ENCODE assay signal across 10 cellular contexts in genomic region chr5:138874241-138874640, GRCh38. TPM values are rescaled to one million over a fixed set of nuclear protein-coding genes. Genes with fewer than 3 reads are reported as not detected.
A peak's percentile ranks its signal among the peaks of the same experiment; 100 is the strongest.
DNase-seq lines count a peak whose midpoint lies in the region; ATAC-seq, FAIRE-seq and TF ChIP-seq lines count a peak whose summit lies in the region.
"Had no signal": no experiment of that assay in that cellular context is flagged by ENCODE, and none has a peak within 500 bp of the region (broad histone marks: within the 10 kb centered on the region; RNA-seq: fewer than 3 reads in every experiment).

No MANE protein-coding gene starts in this region.

- ATAC-seq in effector memory CD8-positive, alpha-beta T cell (replicated peaks), result no peak
- no peak for ATAC-seq in GM19463 (IDR thresholded peaks at IDR 0.05; ENCODE audit: unreplicated experiment)

- H3K4me2 ChIP-seq in endothelial cell of umbilical vein (ENCODE audit: insufficient read depth, low read length) (peak overlapping the region; percentile 61), osteoblast (ENCODE audit: insufficient read depth, low read length) (peak overlapping the region; percentile 84)

- peaks cover 0 to 4% of the 10 kb centered on the region in 2 donors for H3K4me1 Mint-ChIP-seq in effector memory CD8-positive, alpha-beta T cell (ENCODE audit: low read depth in 2 of 2)

- no peaks in the 10 kb centered on the region for H3K36me3 ChIP-seq in SJCRH30
- no peaks in the 10 kb centered on the region for H3K36me3 ChIP-seq in endothelial cell of umbilical vein (ENCODE audit: control insufficient read depth in 2 of 2, extremely low read depth in 1 of 2, insufficient read depth in 2 of 2, low read length in 2 of 2)
- H3K36me3 ChIP-seq in osteoblast (ENCODE audit: insufficient read depth, low read length), result no peaks in the 10 kb centered on the region

- intact Hi-C loops in endothelial cell of umbilical vein (cut with micrococcal nuclease), result no loop called here

- no peak overlapping the region for H2AFZ ChIP-seq in endothelial cell of umbilical vein (ENCODE audit: low read depth, low read length)
- H2AFZ ChIP-seq in osteoblast (ENCODE audit: low read length), result no peak overlapping the region

- H3K4me3 ChIP-seq in SJCRH30 (peak overlapping the region; percentile 32; the same call in 1 of the 2 replicates), endothelial cell of umbilical vein (replicated peaks in 1 of 3; ENCODE audit: insufficient read depth in 1 of 3, low read depth in 1 of 3, low read length in 3 of 3) (no peak overlapping the region), osteoblast (ENCODE audit: insufficient read depth, low read length) (peak overlapping the region; percentile 64)

- 0 out of 2 replicates have a peak, but pooled peaks cover 7% of the 10 kb centered on the region for H3K4me1 ChIP-seq in SJCRH30
- peaks cover 19% of the 10 kb centered on the region for H3K4me1 ChIP-seq in endothelial cell of umbilical vein (ENCODE audit: control insufficient read depth, extremely low read depth, insufficient read depth, low read length)
- peaks cover 53% of the 10 kb centered on the region for H3K4me1 ChIP-seq in osteoblast (ENCODE audit: insufficient read depth, low read length)

- TF ChIP-seq POLR2A in endothelial cell of umbilical vein (IDR thresholded peaks at IDR 0.05; ENCODE audit: low read depth, low read length), result no peak

- H3K27me3 Mint-ChIP-seq in effector memory CD8-positive, alpha-beta T cell, result no peaks in the 10 kb centered on the region

- no peaks in the 10 kb centered on the region for H3K36me3 Mint-ChIP-seq in effector memory CD8-positive, alpha-beta T cell (ENCODE audit: insufficient read depth)

- H3K79me2 ChIP-seq in endothelial cell of umbilical vein (ENCODE audit: control insufficient read depth, insufficient read depth, low read length), result peaks cover 87% of the 10 kb centered on the region
- H3K79me2 ChIP-seq in osteoblast (ENCODE audit: insufficient read depth, low read length), result peaks cover 94% of the 10 kb centered on the region

- FAIRE-seq in endothelial cell of umbilical vein (lab: Jason Lieb, UNC), result no peak

- no peak overlapping the region for H3K4me3 Mint-ChIP-seq in effector memory CD8-positive, alpha-beta T cell

- POLR2A ChIA-PET in endothelial cell of umbilical vein (lab: Charles Lee), result no interaction called here

- CTCF ChIA-PET in endothelial cell of umbilical vein (lab: Charles Lee), result interaction anchor here (1.5 to 3.4 kb wide), 5 partner anchors 15 to 84 kb away, joined by 3 to 7 read pairs (median 6); no protein-coding TSS in a partner anchor

- no peak overlapping the region for H3K9ac ChIP-seq in endothelial cell of umbilical vein (replicated peaks; ENCODE audit: extremely low read depth, insufficient read depth, low read length)

- dilution Hi-C loops in endothelial cell of umbilical vein (cut with MboI; ENCODE audit: extremely low pct_ligation_motif_present, low sequenced_read_pairs), result no loop called here

- no peaks in the 10 kb centered on the region for H3K9me3 Mint-ChIP-seq in effector memory CD8-positive, alpha-beta T cell

- TF ChIP-seq CTCF in endothelial cell of umbilical vein (IDR thresholded peaks at IDR 0.05; ENCODE audit: extremely low read depth in 1 of 2, insufficient read depth in 1 of 2, low read depth in 1 of 2, low read length in 2 of 2) (no peak), osteoblast (IDR thresholded peaks at IDR 0.05; ENCODE audit: extremely low read depth, low read depth, low read length) (peak; percentile 14)

- H4K20me1 ChIP-seq in endothelial cell of umbilical vein (replicated peaks; ENCODE audit: control insufficient read depth, extremely low read depth, insufficient read depth, low read length) (peaks cover 15% of the 10 kb centered on the region), osteoblast (ENCODE audit: insufficient read depth, low read length) (peaks cover 49% of the 10 kb centered on the region)

- H3K9me3 ChIP-seq in SJCRH30 (replicated peaks) (no peaks in the 10 kb centered on the region), endothelial cell of umbilical vein (replicated peaks; ENCODE audit: control insufficient read depth, insufficient read depth, low read length) (no peaks in the 10 kb centered on the region), osteoblast (ENCODE audit: low read depth, low read length) (no peaks in the 10 kb centered on the region)

- DNase-seq in C1 segment of cervical spinal cord (lab: John Stamatoyannopoulos, UW) (peak in 9 of 14 donors; percentile 12 to 77 (median 32)), SJCRH30 (no peak), endothelial cell of umbilical vein (ENCODE audit: low read depth, low spot score) (no peak), osteoblast (ENCODE audit: insufficient read length, low spot score, missing footprints) (peak; percentile 89), NK-92 (lab: John Stamatoyannopoulos, UW; ENCODE audit: unreplicated experiment) (no peak), hepatic stellate cell (ENCODE audit: low spot score) (no peak)
- no peak for DNase-seq in effector memory CD8-positive, alpha-beta T cell
- DNase-seq: activated CD8-positive, alpha-beta memory T cell treated with anti-CD3 and anti-CD28 coated beads, Interleukin-2, amount 50 U/mL, for 48 hours; NCI-H446 had no signal

- no peak overlapping the region for H3K27ac Mint-ChIP-seq in effector memory CD8-positive, alpha-beta T cell

- H3K27ac ChIP-seq in SJCRH30, result 0 out of 2 replicates have a peak overlapping the region, but pooled peaks have one; percentile 36
- H3K27ac ChIP-seq in endothelial cell of umbilical vein (ENCODE audit: insufficient read depth, low read depth, low read length), result no peak overlapping the region
- peak overlapping the region; percentile 75 for H3K27ac ChIP-seq in osteoblast (ENCODE audit: low read depth, low read length)

- H3K9me1 ChIP-seq in endothelial cell of umbilical vein (replicated peaks; ENCODE audit: control insufficient read depth, extremely low read depth, insufficient read depth, low read length), result no peaks in the 10 kb centered on the region

- H3K27me3 ChIP-seq in SJCRH30, result no peaks in the 10 kb centered on the region
- no peaks in the 10 kb centered on the region for H3K27me3 ChIP-seq in endothelial cell of umbilical vein (ENCODE audit: control insufficient read depth in 2 of 2, insufficient read depth in 2 of 2, low read length in 2 of 2)
- no peaks in the 10 kb centered on the region for H3K27me3 ChIP-seq in osteoblast (ENCODE audit: insufficient read depth, low read length)

- BruUV-seq in endothelial cell of umbilical vein (replicated peaks; lab: Mats Ljungman, UMichigan), result no TSS peak

TF ChIP-seq in endothelial cell of umbilical vein, 7 proteins besides CTCF, POLR2A, EP300 and RAD21:
- TF ChIP-seq FOS (IDR thresholded peaks at IDR 0.05; ENCODE audit: borderline replicate concordance, insufficient read depth, low read length), result no peak
- no peak for TF ChIP-seq EZH2 (IDR thresholded peaks at IDR 0.05; ENCODE audit: borderline replicate concordance, low read depth, low read length, severe bottlenecking)
- TF ChIP-seq POLR2AphosphoS5 (IDR thresholded peaks at IDR 0.05; ENCODE audit: insufficient read depth, low read depth, low read length), result no peak
- TF ChIP-seq JUN (IDR thresholded peaks at IDR 0.05; ENCODE audit: borderline replicate concordance, insufficient read depth, insufficient read length, low read depth), result no peak
- no peak for TF ChIP-seq GATA2 (IDR thresholded peaks at IDR 0.05; ENCODE audit: insufficient read depth, insufficient read length, low read depth, low read length)
- TF ChIP-seq MYC (IDR thresholded peaks at IDR 0.05; ENCODE audit: low read depth, low read length), result no peak
- TF ChIP-seq, protein P1, sequence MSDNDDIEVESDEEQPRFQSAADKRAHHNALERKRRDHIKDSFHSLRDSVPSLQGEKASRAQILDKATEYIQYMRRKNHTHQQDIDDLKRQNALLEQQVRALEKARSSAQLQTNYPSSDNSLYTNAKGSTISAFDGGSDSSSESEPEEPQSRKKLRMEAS (IDR thresholded peaks at IDR 0.05; ENCODE audit: insufficient read depth, insufficient read length), result no peak

RNA-seq across cellular contexts. Expression of gene LRRTM2, which starts 0.9 kb away (rescaled TPM):
- total RNA-seq in SJCRH30 (2014; rRNA removed; shearing (Covaris generic)), result 0.89 and 1.6 TPM in 2 replicates
- 0.14 and 0.20 TPM in 2 replicates for total RNA-seq in endothelial cell of umbilical vein
- polyA plus RNA-seq in endothelial cell of umbilical vein, result 0.06 and 0.10 TPM in 2 replicates
- 0.08 and 0.09 TPM in 2 replicates for polyA plus RNA-seq in endothelial cell of umbilical vein (2011; cell fraction: cytosol; rRNA removed)
- 0.17 and 0.21 TPM in 2 replicates for polyA plus RNA-seq in endothelial cell of umbilical vein (2011; cell fraction: nucleus; rRNA removed)
- polyA plus RNA-seq in endothelial cell of umbilical vein (2012), result 0.33 and 0.51 TPM in 2 replicates
- polyA minus RNA-seq in endothelial cell of umbilical vein, result 0.34 and 0.42 TPM in 2 replicates
- polyA minus RNA-seq in endothelial cell of umbilical vein (2011; cell fraction: cytosol; rRNA and poly(A)+ RNA removed), result not detected
- polyA minus RNA-seq in endothelial cell of umbilical vein (2011; cell fraction: nucleus; rRNA and poly(A)+ RNA removed), result 0.58 and 0.82 TPM in 2 replicates
- under 0.01 and 0.88 TPM in 2 replicates for total RNA-seq in osteoblast

Comparison
In these comparisons a context has a peak if more than half of its experiments do, and no peak if none do; other contexts are left out.
1. DNase-seq: peak in C1 segment of cervical spinal cord (9 of 14) and osteoblast (single experiment); none in SJCRH30 (0 of 2), endothelial cell of umbilical vein (single experiment), NK-92 (single experiment), effector memory CD8-positive, alpha-beta T cell (0 of 3) and hepatic stellate cell (single experiment).
2. H3K4me3 ChIP-seq: peak in SJCRH30 (single experiment) and osteoblast (single experiment); none in endothelial cell of umbilical vein (0 of 3).